Comparison of ENCODE assay signal across 11 cellular contexts in genomic region chrX:154672084-154672483, GRCh38. TPM values are rescaled to one million over a fixed set of nuclear protein-coding genes. Genes with fewer than 3 reads are reported as not detected.
"Had no signal": no experiment of that assay in that cellular context is flagged by ENCODE, and none has a peak within 500 bp of the region (broad histone marks: within the 10 kb centered on the region; RNA-seq: fewer than 3 reads in every experiment).

No MANE protein-coding gene starts in this region.

RNA-seq across cellular contexts. Expression of gene CTAG2, which starts 18.7 kb away (rescaled TPM):
- total RNA-seq: OCI-LY7, PC-3, PC-9, Peyer's patch, Right ventricle myocardium inferior, Right ventricle myocardium superior, RPMI7951, SJSA1 had no signal

RNA-seq across cellular contexts. Expression of gene CTAG1B, which starts 53.0 kb away (rescaled TPM):
- total RNA-seq: OCI-LY7, PC-3, PC-9, Peyer's patch, Right ventricle myocardium inferior, Right ventricle myocardium superior, RPMI7951, SJCRH30, SJSA1, SK-MEL-5 had no signal
- polyA plus RNA-seq: SK-N-SH had no signal
